Comparison of ENCODE assay signal across 1 cellular context in the genomic region with DNA sequence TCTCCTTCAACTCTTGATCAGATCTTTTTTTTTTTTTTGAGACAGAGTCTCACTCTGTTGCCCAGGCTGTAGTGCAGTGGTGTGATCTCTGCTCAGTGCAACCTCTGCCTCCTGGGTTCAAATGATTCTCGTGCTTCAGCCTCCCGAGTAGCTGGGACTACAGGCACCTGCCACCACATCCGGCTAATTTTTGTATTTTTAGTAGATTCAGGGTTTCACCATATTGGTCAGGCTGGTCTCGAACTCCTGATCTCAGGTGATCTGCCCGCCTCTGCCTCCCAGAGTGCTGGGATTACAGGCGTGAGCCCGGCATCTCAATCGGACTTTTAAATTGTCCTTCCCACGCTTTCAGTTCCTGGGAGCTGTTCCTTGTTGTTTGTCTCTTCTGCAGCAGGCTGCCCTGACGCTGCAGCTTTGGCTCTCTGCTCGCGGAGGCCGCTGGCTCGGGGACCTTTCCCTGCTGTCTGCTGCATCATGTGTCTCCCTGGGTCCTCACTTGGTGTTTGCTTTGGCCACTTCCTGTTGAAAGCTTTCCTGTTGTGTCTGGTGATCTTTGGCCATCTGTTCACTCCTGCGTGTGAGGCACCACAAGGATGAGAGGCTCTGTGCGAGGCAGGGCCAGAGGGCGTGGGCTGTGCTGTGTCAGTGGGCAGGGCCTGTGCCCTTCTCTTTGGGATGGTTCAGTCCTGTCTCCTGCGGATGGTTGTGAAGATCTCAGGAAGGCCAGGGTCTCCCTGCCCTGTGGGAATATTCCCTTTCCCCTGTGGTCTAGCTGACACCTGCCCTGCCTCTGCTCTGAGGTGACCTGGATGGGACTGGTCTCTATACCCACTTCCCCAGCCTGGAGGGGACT.
TF ChIP-seq lines count a peak whose summit lies in the region.

No MANE protein-coding gene starts in this region.

TF ChIP-seq in GM23338, 12 proteins besides CTCF, POLR2A, EP300 and RAD21 (continued from another document):
- TF ChIP-seq JUNB (IDR thresholded peaks at IDR 0.05; ENCODE audit: unreplicated experiment) (no peak), ZNF114 (CRISPR knock-in tag; IDR thresholded peaks at IDR 0.05) (no peak), ZNF331 (CRISPR knock-in tag; IDR thresholded peaks at IDR 0.05; ENCODE audit: low read depth) (no peak), NANOG (IDR thresholded peaks at IDR 0.05; ENCODE audit: borderline replicate concordance) (no peak), CREB1 (CRISPR knock-in tag; IDR thresholded peaks at IDR 0.05; ENCODE audit: low read depth) (no peak), EZH2 (IDR thresholded peaks at IDR 0.05; ENCODE audit: low read depth, unreplicated experiment) (no peak), STAT1 (IDR thresholded peaks at IDR 0.05; ENCODE audit: unreplicated experiment) (no peak), POLR2AphosphoS5 (IDR thresholded peaks at IDR 0.05; ENCODE audit: low read depth) (no peak), ETS1 (IDR thresholded peaks at IDR 0.05) (no peak)
